In the genomic region with DNA sequence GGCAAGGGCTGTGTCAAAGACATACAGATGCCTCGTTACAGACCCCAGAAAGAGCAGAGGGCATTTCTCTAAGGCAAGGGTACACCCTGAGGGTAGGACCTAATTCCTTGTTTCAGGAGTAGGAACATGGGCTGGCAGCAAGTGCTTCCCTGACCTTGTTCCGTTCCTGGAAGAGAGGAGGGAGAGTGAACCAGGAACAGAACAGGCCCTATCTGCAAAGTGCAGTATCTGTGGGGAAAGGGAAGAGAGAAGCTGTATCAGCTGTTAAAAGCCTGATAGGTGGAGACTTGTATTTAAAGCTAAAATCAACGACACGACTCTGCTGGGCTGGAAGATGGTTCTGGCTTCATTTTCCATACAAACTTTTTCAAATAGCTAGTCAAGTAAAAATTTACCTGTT, we compare ENCODE assay signal across 18 cellular contexts.
"Had no signal": no experiment of that assay in that cellular context is flagged by ENCODE, and none has a peak within 500 bp of the region (broad histone marks: within the 10 kb centered on the region; RNA-seq: fewer than 3 reads in every experiment).

No MANE protein-coding gene starts in this region.

- DNase-seq: activated CD4-positive, alpha-beta T cell treated with anti-CD3 and anti-CD28 coated beads, Interleukin-2, amount 50 U/mL, for 4 hours; activated gamma-delta T cell; activated T-cell treated with anti-CD3 and anti-CD28 coated beads, Interleukin-2, amount 50 U/mL, for 4 hours; amygdala; body of pancreas; central memory CD4-positive, alpha-beta T cell; effector CD4-positive, alpha-beta T cell; esophagus squamous epithelium; hippocampal formation; SK-N-SH; stimulated activated CD4-positive, alpha-beta T cell treated with anti-CD3 and anti-CD28 coated beads, Interleukin-4, amount 100 ng/mL, for 24 hours; stimulated activated naive CD4-positive, alpha-beta T cell; T-helper 2 cell; tibial artery; uterus had no signal

- H3K27ac ChIP-seq: body of pancreas, coronary artery, esophagus squamous epithelium, neutrophil, tibial artery, uterus had no signal

- H3K4me2 ChIP-seq: SK-N-SH had no signal

- H3K36me3 ChIP-seq: uterus had no signal

- H3K9me3 Mint-ChIP-seq: activated T-cell treated with anti-CD3 and anti-CD28 coated beads, Interleukin-2, amount 50 U/mL, for 4 hours had no signal

- H3K9me3 ChIP-seq: body of pancreas, esophagus squamous epithelium, neutrophil, SK-N-SH, tibial artery, uterus had no signal

- H3K4me1 ChIP-seq: esophagus squamous epithelium, tibial artery, uterus had no signal

- H3K27me3 ChIP-seq: body of pancreas, esophagus squamous epithelium, neutrophil, tibial artery, uterus had no signal

- H3K4me3 ChIP-seq: body of pancreas, coronary artery, esophagus squamous epithelium, tibial artery, uterus had no signal

- ATAC-seq: activated T-cell treated with anti-CD3 and anti-CD28 coated beads, Interleukin-2, amount 50 U/mL, for 4 hours; body of pancreas; left lobe of liver had no signal
